In genomic region chr12:75548879-75549278, GRCh38 we compare ENCODE assay signal across 18 cellular contexts.
"Had no signal": no experiment of that assay in that cellular context is flagged by ENCODE, and none has a peak within 500 bp of the region (broad histone marks: within the 10 kb centered on the region; RNA-seq: fewer than 3 reads in every experiment).

No MANE protein-coding gene starts in this region.

- H3K4me3 ChIP-seq: dorsolateral prefrontal cortex had no signal

- H3K27ac ChIP-seq: brain microvascular endothelial cell, dorsolateral prefrontal cortex, epithelial cell of prostate had no signal

- DNase-seq: activated CD4-positive, alpha-beta T cell treated with anti-CD3 and anti-CD28 coated beads, Interleukin-2, amount 10 ng/mL, durations not matched to agents 7 days and 5 days; activated CD8-positive, alpha-beta T cell treated with anti-CD3 and anti-CD28 coated beads, Interleukin-2, amount 10 ng/mL, durations not matched to agents 7 days and 5 days; activated naive CD4-positive, alpha-beta T cell treated with anti-CD3 and anti-CD28 coated beads, Interleukin-2, amount 10 ng/mL, durations not matched to agents 7 days and 5 days; activated naive CD8-positive, alpha-beta T cell treated with anti-CD3 and anti-CD28 coated beads, Interleukin-2, amount 50 U/mL, for 24 hours; activated T-cell treated with anti-CD3 and anti-CD28 coated beads, Interleukin-2, amount 50 U/mL, for 24 hours; aorta; brain microvascular endothelial cell; central memory CD4-positive, alpha-beta T cell; dorsolateral prefrontal cortex; foreskin fibroblast; hippocampal formation; midbrain; nucleus accumbens; stimulated activated naive CD4-positive, alpha-beta T cell; T1000 had no signal

- H3K27me3 ChIP-seq: brain microvascular endothelial cell had no signal

- ATAC-seq: activated CD4-positive, CD25-positive, alpha-beta regulatory T cell treated with anti-CD3 and anti-CD28 coated beads, Interleukin-2, amount 50 U/mL, for 24 hours; activated CD8-positive, alpha-beta T cell treated with anti-CD3 and anti-CD28 coated beads, Interleukin-2, amount 10 ng/mL, durations not matched to agents 7 days and 5 days; activated naive CD8-positive, alpha-beta T cell treated with anti-CD3 and anti-CD28 coated beads, Interleukin-2, amount 50 U/mL, for 24 hours; left lobe of liver had no signal

- H3K36me3 ChIP-seq: brain microvascular endothelial cell had no signal
